ENCODE assay signal across 8 cellular contexts in genomic region chr18:31684279-31685096, GRCh38. TPM values are rescaled to one million over a fixed set of nuclear protein-coding genes. Genes with fewer than 3 reads are reported as not detected.
DNase-seq lines count a peak whose midpoint lies in the region; ATAC-seq and TF ChIP-seq lines count a peak whose summit lies in the region.

A gene with protein sequence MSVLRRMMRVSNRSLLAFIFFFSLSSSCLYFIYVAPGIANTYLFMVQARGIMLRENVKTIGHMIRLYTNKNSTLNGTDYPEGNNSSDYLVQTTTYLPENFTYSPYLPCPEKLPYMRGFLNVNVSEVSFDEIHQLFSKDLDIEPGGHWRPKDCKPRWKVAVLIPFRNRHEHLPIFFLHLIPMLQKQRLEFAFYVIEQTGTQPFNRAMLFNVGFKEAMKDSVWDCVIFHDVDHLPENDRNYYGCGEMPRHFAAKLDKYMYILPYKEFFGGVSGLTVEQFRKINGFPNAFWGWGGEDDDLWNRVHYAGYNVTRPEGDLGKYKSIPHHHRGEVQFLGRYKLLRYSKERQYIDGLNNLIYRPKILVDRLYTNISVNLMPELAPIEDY (minus strand): TSS chr18:31684581. CDS start chr18:31684426, 155 bp downstream.

- no peak for TF ChIP-seq POLR2A in Peyer's patch (IDR thresholded peaks at IDR 0.05)
- TF ChIP-seq POLR2A in body of pancreas (IDR thresholded peaks at IDR 0.05) = no peak

- peak within 1 kb of the TSS; percentile 42 to 90 (median 80) for H3K27ac ChIP-seq in Peyer's patch
- H3K27ac ChIP-seq in body of pancreas = peak within 1 kb of the TSS in 3 of 4 donors; percentile 75 to 86 (median 78)
- H3K27ac ChIP-seq in iPS-18a (ENCODE audit: low read length) = no peak within 1 kb of the TSS
- H3K27ac ChIP-seq in skeletal muscle tissue (ENCODE audit: low read depth, low read length) = no peak within 1 kb of the TSS

- H3K4me3 ChIP-seq in Peyer's patch (peak within 1 kb of the TSS; percentile 49 to 80 (median 66)), body of pancreas (peak within 1 kb of the TSS; percentile 33 to 60), iPS-18a (ENCODE audit: low read length) (peak within 1 kb of the TSS; percentile 78), skeletal muscle tissue (ENCODE audit: low read length in 3 of 3) (peak within 1 kb of the TSS; percentile 60 to 72 (median 71))

- intact Hi-C loops in body of pancreas (cut with DNase I) = no loop called here

- peak; percentile 69 for DNase-seq in COR-L47 (lab: John Stamatoyannopoulos, UW)
- peak in 2 of 3 donors; percentile 52 to 66 for DNase-seq in Peyer's patch
- DNase-seq in body of pancreas = peak; percentile 18 to 50 (median 26)
- DNase-seq in middle frontal gyrus (ENCODE audit: extremely low spot score, low spot score) = no peak

- H3K27me3 ChIP-seq in Peyer's patch (no peaks in the 10 kb centered on the region), body of pancreas (no peaks in the 10 kb centered on the region), iPS-18a (ENCODE audit: control insufficient read depth, insufficient read depth, low read length) (peaks cover 10% of the 10 kb centered on the region), skeletal muscle tissue (ENCODE audit: control insufficient read depth in 3 of 3, insufficient read depth in 3 of 3, low read length in 3 of 3) (no peaks in the 10 kb centered on the region)

- H3K36me3 ChIP-seq in Peyer's patch (no peaks in the 10 kb centered on the region), body of pancreas (replicated peaks in 1 of 2; ENCODE audit: insufficient read depth in 1 of 2, low read depth in 2 of 2) (no peaks in the 10 kb centered on the region), iPS-18a (ENCODE audit: control insufficient read depth, low read depth, low read length) (no peaks in the 10 kb centered on the region), skeletal muscle tissue (ENCODE audit: control insufficient read depth in 3 of 3, insufficient read depth in 3 of 3, low read length in 3 of 3) (no peaks in the 10 kb centered on the region)

- WGBS in body of pancreas, 2 donors = 0 to 1% methylated on average over 51 to 62 of the region's 86 CpGs

- H3K9ac ChIP-seq in iPS-18a (ENCODE audit: low read length) (peak within 1 kb of the TSS; percentile 37), skeletal muscle tissue (ENCODE audit: low read depth in 1 of 3, low read length in 3 of 3) (peak within 1 kb of the TSS; percentile 51 to 69 (median 57))

- H3K4me1 ChIP-seq in Peyer's patch (peaks cover 0 to 11% (median 5%) of the 10 kb centered on the region in 4 donors), body of pancreas (peaks cover 13% of the 10 kb centered on the region), iPS-18a (ENCODE audit: control insufficient read depth, low read depth, low read length) (peaks cover 50% of the 10 kb centered on the region), skeletal muscle tissue (ENCODE audit: control insufficient read depth in 3 of 3, insufficient read depth in 3 of 3, low read length in 3 of 3) (peaks cover 3 to 5% (median 4%) of the 10 kb centered on the region in 3 donors)

- peak; percentile 39 for ATAC-seq in GM19328 (IDR thresholded peaks at IDR 0.05; ENCODE audit: unreplicated experiment)
- peak; percentile 33 for ATAC-seq in HG03342 (IDR thresholded peaks at IDR 0.05; ENCODE audit: unreplicated experiment)
- ATAC-seq in body of pancreas = peak; percentile 57

- no peak for TF ChIP-seq CTCF in Peyer's patch (IDR thresholded peaks at IDR 0.05)
- TF ChIP-seq CTCF in body of pancreas (IDR thresholded peaks at IDR 0.05) = no peak

- no peaks in the 10 kb centered on the region for H3K9me3 ChIP-seq in Peyer's patch
- H3K9me3 ChIP-seq in body of pancreas = no peaks in the 10 kb centered on the region
- no peaks in the 10 kb centered on the region for H3K9me3 ChIP-seq in iPS-18a (ENCODE audit: control insufficient read depth, low read depth, low read length)
- H3K9me3 ChIP-seq in skeletal muscle tissue (ENCODE audit: control insufficient read depth in 3 of 3, low read length in 3 of 3) = no peaks in the 10 kb centered on the region

RNA-seq across cellular contexts. Expression of the gene that starts here (rescaled TPM):
- total RNA-seq in Peyer's patch (10 to 100 TPM in 1 of 4 donors, 1 to 10 TPM in 3; 5.0 to 20.7 (median 6.0) TPM), body of pancreas (under 1 TPM; 0.52 to 0.66 TPM), skeletal muscle tissue (3.1 TPM)

Comparison
In these comparisons a context has a peak if more than half of its experiments do, and no peak if none do; other contexts are left out.
1. Peak in DNase-seq, ATAC-seq, H3K4me3 ChIP-seq and H3K27ac ChIP-seq in body of pancreas; RNA of the gene not detected or under 1 TPM.
2. H3K27ac ChIP-seq: peak in Peyer's patch (4 of 4); none in iPS-18a (single experiment) and skeletal muscle tissue (single experiment).
3. Peak in every context shown above with its lines, with median percentiles within 50 percentile points of each other: ATAC-seq and H3K4me3 ChIP-seq.